ENCODE assay signal across 9 cellular contexts in genomic region chr19:50719566-50719965, GRCh38. TPM values are rescaled to one million over a fixed set of nuclear protein-coding genes. Genes with fewer than 3 reads are reported as not detected.
A peak's percentile ranks its signal among the peaks of the same experiment; 100 is the strongest.
DNase-seq lines count a peak whose midpoint lies in the region; ATAC-seq and TF ChIP-seq lines count a peak whose summit lies in the region.
"Had no signal": no experiment of that assay in that cellular context is flagged by ENCODE, and none has a peak within 500 bp of the region (broad histone marks: within the 10 kb centered on the region; RNA-seq: fewer than 3 reads in every experiment).

Gene SHANK1, minus strand, starts transcription at chr19:50719802. Its CDS starts 2,883 bp downstream, at chr19:50716919.

- peak within 1 kb of the TSS; percentile 9 for H3K27ac Mint-ChIP-seq in chondrocyte (ENCODE audit: unreplicated experiment)
- H3K27ac Mint-ChIP-seq in natural killer cell treated with Interleukin-12 subunit alpha and Interleukin-12 subunit beta and Interleukin-15 and Interleukin-18, amount 100 ng/mL, for 72 hours, result peak within 1 kb of the TSS in 1 of 2 donors; percentile 21

- H3K27me3 Mint-ChIP-seq in chondrocyte (ENCODE audit: low read depth), result peaks cover 40% of the 10 kb centered on the region
- H3K27me3 Mint-ChIP-seq in natural killer cell treated with Interleukin-12 subunit alpha and Interleukin-12 subunit beta and Interleukin-15 and Interleukin-18, amount 100 ng/mL, for 72 hours, result peaks cover 36 to 48% of the 10 kb centered on the region in 2 donors

- no peak within 1 kb of the TSS for H3K27ac ChIP-seq in HUES48 (ENCODE audit: low read depth, low read length)
- H3K27ac ChIP-seq in left lung, result no peak within 1 kb of the TSS

- H3K27me3 ChIP-seq in HUES48 (ENCODE audit: control insufficient read depth, insufficient read depth, low read length), result peaks cover 55% of the 10 kb centered on the region
- H3K27me3 ChIP-seq in left lung, result peaks cover 18 to 100% of the 10 kb centered on the region in 2 donors

- H3K9me3 ChIP-seq in HUES48 (ENCODE audit: control insufficient read depth, insufficient read depth, low read length) (no peaks in the 10 kb centered on the region), left lung (no peaks in the 10 kb centered on the region)

- DNase-seq in AG09309 (ENCODE audit: low read depth), result no peak
- DNase-seq in chondrocyte (ENCODE audit: low spot score), result no peak
- no peak for DNase-seq in natural killer cell treated with Interleukin-12 subunit alpha and Interleukin-12 subunit beta and Interleukin-15 and Interleukin-18, amount 100 ng/mL, for 72 hours (ENCODE audit: low spot score)
- no peak for DNase-seq in hippocampal formation (lab: John Stamatoyannopoulos, UW)
- no peak for DNase-seq in left lung
- DNase-seq in DMS53 (lab: John Stamatoyannopoulos, UW), result no peak
- DNase-seq: activated CD4-positive, alpha-beta T cell treated with anti-CD3 and anti-CD28 coated beads, Interleukin-2, amount 50 U/mL, for 1 hour had no signal

- no peak for TF ChIP-seq CTCF in AG09309 (IDR thresholded peaks at IDR 0.05; ENCODE audit: control insufficient read depth, insufficient read depth, low read depth, low read length, missing control alignments)
- TF ChIP-seq CTCF in chondrocyte (IDR thresholded peaks at IDR 0.05), result no peak
- TF ChIP-seq CTCF in left lung (IDR thresholded peaks at IDR 0.05), result no peak

- H3K4me1 Mint-ChIP-seq in chondrocyte (ENCODE audit: low read depth), result peaks cover 20% of the 10 kb centered on the region
- H3K4me1 Mint-ChIP-seq in natural killer cell treated with Interleukin-12 subunit alpha and Interleukin-12 subunit beta and Interleukin-15 and Interleukin-18, amount 100 ng/mL, for 72 hours (ENCODE audit: low read depth in 2 of 2), result peaks cover 6 to 33% of the 10 kb centered on the region in 2 donors

- H3K36me3 Mint-ChIP-seq in chondrocyte (ENCODE audit: low read depth), result no peaks in the 10 kb centered on the region
- H3K36me3 Mint-ChIP-seq in natural killer cell treated with Interleukin-12 subunit alpha and Interleukin-12 subunit beta and Interleukin-15 and Interleukin-18, amount 100 ng/mL, for 72 hours, result no peaks in the 10 kb centered on the region

- H3K4me1 ChIP-seq in HUES48 (ENCODE audit: control insufficient read depth, insufficient read depth, low read length) (no peaks in the 10 kb centered on the region; the same call in 1 of the 2 replicates), left lung (peaks cover 0 to 23% of the 10 kb centered on the region in 2 donors)

- peak within 1 kb of the TSS; percentile 58 for H3K4me3 ChIP-seq in AG09309 (ENCODE audit: control insufficient read depth, low read depth, low read length)
- H3K4me3 ChIP-seq in HUES48 (ENCODE audit: low read depth, low read length), result peak within 1 kb of the TSS; percentile 60
- H3K4me3 ChIP-seq in left lung, result no peak within 1 kb of the TSS

- H3K9ac ChIP-seq in HUES48 (ENCODE audit: low read depth, low read length), result no peak within 1 kb of the TSS

- no peak for ATAC-seq in natural killer cell treated with Interleukin-12 subunit alpha and Interleukin-12 subunit beta and Interleukin-15 and Interleukin-18, amount 100 ng/mL, for 72 hours
- ATAC-seq in HG02938 (IDR thresholded peaks at IDR 0.05; ENCODE audit: unreplicated experiment) (no peak), left lung (no peak)

- H3K9me3 Mint-ChIP-seq in chondrocyte (ENCODE audit: low read depth), result no peaks in the 10 kb centered on the region
- H3K9me3 Mint-ChIP-seq in natural killer cell treated with Interleukin-12 subunit alpha and Interleukin-12 subunit beta and Interleukin-15 and Interleukin-18, amount 100 ng/mL, for 72 hours, result no peaks in the 10 kb centered on the region

- H3K4me3 Mint-ChIP-seq in chondrocyte (ENCODE audit: unreplicated experiment), result peak within 1 kb of the TSS; percentile 44
- H3K4me3 Mint-ChIP-seq in natural killer cell treated with Interleukin-12 subunit alpha and Interleukin-12 subunit beta and Interleukin-15 and Interleukin-18, amount 100 ng/mL, for 72 hours, result peak within 1 kb of the TSS; percentile 15

- H3K36me3 ChIP-seq in HUES48 (ENCODE audit: control insufficient read depth, insufficient read depth, low read length), result no peaks in the 10 kb centered on the region
- no peaks in the 10 kb centered on the region for H3K36me3 ChIP-seq in left lung

- intact Hi-C loops in left lung (cut with DNase I), result no loop called here

RNA-seq across cellular contexts. Expression of gene SHANK1, which starts in this region (rescaled TPM):
- total RNA-seq in chondrocyte (0.27 to 0.65 TPM (median 0.41 TPM) in 3 replicates), left lung (1 to 10 TPM in 1 of 2 donors, under 1 TPM in 1; 0.21 to 1.4 TPM)
- not detected for total RNA-seq in natural killer cell treated with Interleukin-12 subunit alpha and Interleukin-12 subunit beta and Interleukin-15 and Interleukin-18, amount 100 ng/mL, for 72 hours

Comparison
In these comparisons a context has a peak if more than half of its experiments do, and no peak if none do; other contexts are left out.
1. H3K4me3 ChIP-seq: peak in AG09309 (single experiment) and HUES48 (single experiment); none in left lung (0 of 2).